In the genomic region with DNA sequence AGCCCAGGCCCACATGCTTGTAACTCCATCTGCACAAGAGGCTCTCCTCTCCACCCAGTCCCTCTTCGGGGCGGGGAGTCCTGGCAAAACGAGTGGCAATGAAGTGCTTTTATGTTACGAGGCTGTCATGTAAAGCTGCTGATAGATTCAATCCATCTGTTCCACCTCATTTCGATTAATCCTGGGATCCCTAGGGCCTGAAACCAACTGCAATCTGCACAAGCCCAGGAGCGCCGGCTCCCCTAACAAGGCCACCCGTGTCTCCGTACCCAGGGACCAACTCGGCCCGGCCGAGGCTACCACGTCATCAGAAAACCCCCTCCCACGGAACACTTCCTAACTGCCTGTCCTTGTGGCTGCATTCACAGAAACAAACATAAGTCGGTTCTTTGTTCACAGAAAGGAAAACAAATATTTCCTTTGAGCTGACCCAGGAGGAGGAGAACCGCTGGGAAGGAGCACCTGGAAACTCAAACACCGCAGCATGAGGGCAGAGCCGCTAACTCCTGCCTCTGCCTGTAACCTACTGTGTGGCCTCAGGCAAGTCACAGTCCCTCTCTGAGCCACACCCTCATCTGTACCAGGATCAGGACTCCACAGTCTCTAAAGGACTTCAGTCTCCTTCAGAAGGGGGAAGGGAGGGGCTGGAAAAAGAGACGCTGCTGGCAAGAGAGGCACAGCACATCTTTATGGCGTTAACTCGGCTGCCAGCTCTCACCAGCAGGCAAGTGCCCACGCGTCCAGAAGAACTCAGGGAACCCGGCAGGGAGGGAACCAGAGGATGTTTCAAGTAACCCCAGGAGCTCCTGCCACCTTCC, we compare ENCODE assay signal across 1 cellular context.
TF ChIP-seq lines count a peak whose summit lies in the region.

No MANE protein-coding gene starts in this region.

TF ChIP-seq in HEK293, 187 proteins besides CTCF, POLR2A, EP300 and RAD21 (continued from another document):
- TF ChIP-seq ZNF274 (IDR thresholded peaks at IDR 0.05; ENCODE audit: low read length) (no peak), ZNF274 (tag by site-specific recombination; IDR thresholded peaks at IDR 0.05; ENCODE audit: borderline replicate concordance) (no peak), ZNF510 (tag by site-specific recombination; IDR thresholded peaks at IDR 0.05; ENCODE audit: insufficient replicate concordance) (no peak), YY1 (tag by site-specific recombination; IDR thresholded peaks at IDR 0.05) (no peak), KLF9 (tag by site-specific recombination; IDR thresholded peaks at IDR 0.05; ENCODE audit: low read depth) (no peak), SALL2 (tag by site-specific recombination; IDR thresholded peaks at IDR 0.05; ENCODE audit: borderline replicate concordance) (no peak), ZNF302 (tag by site-specific recombination; IDR thresholded peaks at IDR 0.05; ENCODE audit: low read depth) (no peak), ZNF184 (tag by site-specific recombination; IDR thresholded peaks at IDR 0.05) (no peak), ZNF350 (tag by site-specific recombination; IDR thresholded peaks at IDR 0.05) (no peak)
- TF ChIP-seq, protein P1, sequence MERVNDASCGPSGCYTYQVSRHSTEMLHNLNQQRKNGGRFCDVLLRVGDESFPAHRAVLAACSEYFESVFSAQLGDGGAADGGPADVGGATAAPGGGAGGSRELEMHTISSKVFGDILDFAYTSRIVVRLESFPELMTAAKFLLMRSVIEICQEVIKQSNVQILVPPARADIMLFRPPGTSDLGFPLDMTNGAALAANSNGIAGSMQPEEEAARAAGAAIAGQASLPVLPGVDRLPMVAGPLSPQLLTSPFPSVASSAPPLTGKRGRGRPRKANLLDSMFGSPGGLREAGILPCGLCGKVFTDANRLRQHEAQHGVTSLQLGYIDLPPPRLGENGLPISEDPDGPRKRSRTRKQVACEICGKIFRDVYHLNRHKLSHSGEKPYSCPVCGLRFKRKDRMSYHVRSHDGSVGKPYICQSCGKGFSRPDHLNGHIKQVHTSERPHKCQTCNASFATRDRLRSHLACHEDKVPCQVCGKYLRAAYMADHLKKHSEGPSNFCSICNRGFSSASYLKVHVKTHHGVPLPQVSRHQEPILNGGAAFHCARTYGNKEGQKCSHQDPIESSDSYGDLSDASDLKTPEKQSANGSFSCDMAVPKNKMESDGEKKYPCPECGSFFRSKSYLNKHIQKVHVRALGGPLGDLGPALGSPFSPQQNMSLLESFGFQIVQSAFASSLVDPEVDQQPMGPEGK (tag by site-specific recombination; IDR thresholded peaks at IDR 0.05) = no peak
- TF ChIP-seq, protein P2, sequence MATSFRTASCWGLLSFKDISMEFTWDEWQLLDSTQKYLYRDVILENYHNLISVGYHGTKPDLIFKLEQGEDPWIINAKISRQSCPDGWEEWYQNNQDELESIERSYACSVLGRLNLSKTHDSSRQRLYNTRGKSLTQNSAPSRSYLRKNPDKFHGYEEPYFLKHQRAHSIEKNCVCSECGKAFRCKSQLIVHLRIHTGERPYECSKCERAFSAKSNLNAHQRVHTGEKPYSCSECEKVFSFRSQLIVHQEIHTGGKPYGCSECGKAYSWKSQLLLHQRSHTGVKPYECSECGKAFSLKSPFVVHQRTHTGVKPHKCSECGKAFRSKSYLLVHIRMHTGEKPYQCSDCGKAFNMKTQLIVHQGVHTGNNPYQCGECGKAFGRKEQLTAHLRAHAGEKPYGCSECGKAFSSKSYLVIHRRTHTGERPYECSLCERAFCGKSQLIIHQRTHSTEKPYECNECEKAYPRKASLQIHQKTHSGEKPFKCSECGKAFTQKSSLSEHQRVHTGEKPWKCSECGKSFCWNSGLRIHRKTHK (tag by site-specific recombination; IDR thresholded peaks at IDR 0.05) = no peak
